ENCODE assay signal across 39 cellular contexts in the genomic region with DNA sequence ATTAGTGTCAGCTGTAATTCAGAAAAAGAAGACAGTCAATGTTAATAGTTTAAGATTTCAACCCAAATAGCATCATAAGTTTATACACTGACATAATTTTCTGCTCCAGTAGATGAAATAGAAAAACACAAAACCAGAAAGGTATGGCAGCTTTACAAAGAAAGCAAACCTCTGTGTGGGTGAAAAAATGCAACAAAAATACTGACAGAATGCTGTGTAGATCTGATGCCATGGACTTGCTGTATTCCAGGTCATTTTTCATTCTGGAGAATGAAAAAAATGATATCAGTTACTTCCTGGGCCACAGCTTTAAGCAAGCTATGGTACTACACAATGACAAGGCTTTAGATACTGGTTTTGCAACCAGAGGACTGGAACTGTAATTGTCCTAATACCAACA.
"Had no signal": no experiment of that assay in that cellular context is flagged by ENCODE, and none has a peak within 500 bp of the region (broad histone marks: within the 10 kb centered on the region; RNA-seq: fewer than 3 reads in every experiment).

No MANE protein-coding gene starts in this region.

- H3K27ac ChIP-seq: adrenal gland, body of pancreas, cardiac muscle cell, VCaP had no signal

- H3K4me3 Mint-ChIP-seq: activated B cell treated with CpG ODN at 0.5 μM for 24 hours; activated CD4-positive, alpha-beta memory T cell treated with anti-CD3 and anti-CD28 coated beads for 36 hours; activated CD4-positive, alpha-beta T cell treated with anti-CD3 and anti-CD28 coated beads, Interleukin-2, amount 10 ng/mL, durations not matched to agents 24 days and 14 days; activated CD8-positive, alpha-beta T cell treated with anti-CD3 and anti-CD28 coated beads for 36 hours; activated naive CD4-positive, alpha-beta T cell treated with anti-CD3 and anti-CD28 coated beads for 36 hours; activated naive CD8-positive, alpha-beta T cell treated with anti-CD3 and anti-CD28 coated beads for 36 hours; activated T-cell treated with anti-CD3 and anti-CD28 coated beads, Interleukin-2, amount 50 U/mL, for 4 hours; activated T-cell treated with anti-CD3 and anti-CD28 coated beads, Interleukin-2, amount 50 U/mL, for 72 hours; activated T-helper 1 cell treated with anti-CD3 and anti-CD28 coated beads, Interleukin-12 subunit alpha, Interleukin-12 subunit beta, Interleukin-2, Interleukin-4 antibody, amounts not matched to agents 30 ng/mL and 10 ng/mL and 1 ng/mL, durations not matched to agents 14 hours and 24 hours and 36 hours; activated T-helper 17 cell treated with anti-CD3 and anti-CD28 coated beads, Interleukin-2, amount 50 U/mL, for 72 hours; central memory CD8-positive, alpha-beta T cell; T-helper 1 cell treated with Interleukin-12 subunit alpha and Interleukin-12 subunit beta and Interleukin-4 antibody, amounts not matched to agents 30 μg/mL and 1 μg/mL, for 36 hours; T-helper 2 cell treated with Interferon-gamma antibody and Interleukin-4, amounts not matched to agents 5 μg/mL and 100 μg/mL, for 36 hours had no signal

- H3K9me3 ChIP-seq: adrenal gland, body of pancreas had no signal

- DNase-seq: activated B cell treated with CpG ODN at 0.5 μM for 24 hours; activated CD4-positive, alpha-beta memory T cell treated with anti-CD3 and anti-CD28 coated beads for 36 hours; activated CD4-positive, alpha-beta T cell treated with anti-CD3 and anti-CD28 coated beads for 4 hours; activated CD4-positive, alpha-beta T cell treated with anti-CD3 and anti-CD28 coated beads, Interleukin-2, amount 10 ng/mL, durations not matched to agents 24 days and 14 days; activated CD4-positive, alpha-beta T cell treated with anti-CD3 and anti-CD28 coated beads, Interleukin-2, amount 50 U/mL, for 1 hour; activated CD4-positive, alpha-beta T cell treated with anti-CD3 and anti-CD28 coated beads, Interleukin-2, amount 50 U/mL, for 4 hours; activated CD4-positive, CD25-positive, alpha-beta regulatory T cell treated with anti-CD3 and anti-CD28 coated beads, Interleukin-2, amount 50 U/mL, for 72 hours; activated CD8-positive, alpha-beta memory T cell treated with anti-CD3 and anti-CD28 coated beads, Interleukin-2, amount 50 U/mL, for 4 hours; activated CD8-positive, alpha-beta T cell treated with anti-CD3 and anti-CD28 coated beads for 36 hours; activated effector memory CD4-positive, alpha-beta T cell treated with anti-CD3 and anti-CD28 coated beads, Interleukin-2, amount 50 U/mL, for 16 hours; activated gamma-delta T cell treated with Interleukin-2 at 50 U/mL for 16 hours; activated naive CD4-positive, alpha-beta T cell; activated naive CD4-positive, alpha-beta T cell treated with anti-CD3 and anti-CD28 coated beads for 36 hours; activated naive CD4-positive, alpha-beta T cell treated with anti-CD3 and anti-CD28 coated beads, Interleukin-2, amount 50 U/mL, for 16 hours; activated naive CD8-positive, alpha-beta T cell treated with anti-CD3 and anti-CD28 coated beads for 36 hours; activated T-cell treated with anti-CD3 and anti-CD28 coated beads for 4 hours; activated T-cell treated with anti-CD3 and anti-CD28 coated beads, Interleukin-2, amount 50 U/mL, for 1 hour; activated T-cell treated with anti-CD3 and anti-CD28 coated beads, Interleukin-2, amount 50 U/mL, for 4 hours; activated T-cell treated with anti-CD3 and anti-CD28 coated beads, Interleukin-2, amount 50 U/mL, for 72 hours; adrenal gland; amniotic stem cell; aorta; body of pancreas; caudate nucleus; cerebellar nuclear complex; SW 1271; T-helper 1 cell; T-helper 2 cell; T-helper 9 cell had no signal

- H3K27me3 ChIP-seq: adrenal gland, body of pancreas, cardiac muscle cell had no signal

- H3K4me1 Mint-ChIP-seq: activated B cell treated with CpG ODN at 0.5 μM for 24 hours; activated CD4-positive, alpha-beta T cell treated with anti-CD3 and anti-CD28 coated beads, Interleukin-2, amount 10 ng/mL, durations not matched to agents 24 days and 14 days; activated naive CD8-positive, alpha-beta T cell treated with anti-CD3 and anti-CD28 coated beads for 36 hours; activated T-helper 17 cell treated with anti-CD3 and anti-CD28 coated beads, Interleukin-2, amount 50 U/mL, for 72 hours; central memory CD8-positive, alpha-beta T cell had no signal

- H3K27me3 Mint-ChIP-seq: activated B cell treated with CpG ODN at 0.5 μM for 24 hours; activated CD4-positive, alpha-beta memory T cell treated with anti-CD3 and anti-CD28 coated beads for 36 hours; activated CD4-positive, alpha-beta T cell treated with anti-CD3 and anti-CD28 coated beads, Interleukin-2, amount 10 ng/mL, durations not matched to agents 24 days and 14 days; activated CD8-positive, alpha-beta T cell treated with anti-CD3 and anti-CD28 coated beads for 36 hours; activated naive CD8-positive, alpha-beta T cell treated with anti-CD3 and anti-CD28 coated beads for 36 hours; activated T-helper 17 cell treated with anti-CD3 and anti-CD28 coated beads, Interleukin-2, amount 50 U/mL, for 72 hours; central memory CD8-positive, alpha-beta T cell had no signal

- H3K27ac Mint-ChIP-seq: activated B cell treated with CpG ODN at 0.5 μM for 24 hours; activated CD4-positive, alpha-beta memory T cell treated with anti-CD3 and anti-CD28 coated beads for 36 hours; activated CD4-positive, alpha-beta T cell treated with anti-CD3 and anti-CD28 coated beads, Interleukin-2, amount 10 ng/mL, durations not matched to agents 24 days and 14 days; activated CD8-positive, alpha-beta T cell treated with anti-CD3 and anti-CD28 coated beads for 36 hours; activated naive CD4-positive, alpha-beta T cell treated with anti-CD3 and anti-CD28 coated beads for 36 hours; activated naive CD4-positive, alpha-beta T cell treated with anti-CD3 and anti-CD28 coated beads, Interleukin-2, amount 50 U/mL, for 72 hours; activated naive CD8-positive, alpha-beta T cell treated with anti-CD3 and anti-CD28 coated beads for 36 hours; activated T-helper 1 cell treated with anti-CD3 and anti-CD28 coated beads, Interleukin-12 subunit alpha, Interleukin-12 subunit beta, Interleukin-2, Interleukin-4 antibody, amounts not matched to agents 30 ng/mL and 10 ng/mL and 1 ng/mL, durations not matched to agents 14 hours and 24 hours and 36 hours; activated T-helper 17 cell treated with anti-CD3 and anti-CD28 coated beads, Interleukin-2, amount 50 U/mL, for 72 hours; T-helper 1 cell treated with Interleukin-12 subunit alpha and Interleukin-12 subunit beta and Interleukin-4 antibody, amounts not matched to agents 30 μg/mL and 1 μg/mL, for 36 hours; T-helper 2 cell treated with Interferon-gamma antibody and Interleukin-4, amounts not matched to agents 5 μg/mL and 100 μg/mL, for 36 hours had no signal

- ATAC-seq: activated CD8-positive, alpha-beta T cell treated with anti-CD3 and anti-CD28 coated beads for 36 hours; activated naive CD4-positive, alpha-beta T cell treated with anti-CD3 and anti-CD28 coated beads, Interleukin-2, amount 50 U/mL, for 72 hours; activated T-cell treated with anti-CD3 and anti-CD28 coated beads, Interleukin-2, amount 50 U/mL, for 4 hours; activated T-cell treated with anti-CD3 and anti-CD28 coated beads, Interleukin-2, amount 50 U/mL, for 72 hours; activated T-helper 17 cell treated with anti-CD3 and anti-CD28 coated beads, Interleukin-2, amount 50 U/mL, for 72 hours; body of pancreas had no signal

- H3K4me1 ChIP-seq: adrenal gland, body of pancreas had no signal

- H3K9me3 Mint-ChIP-seq: activated T-helper 17 cell treated with anti-CD3 and anti-CD28 coated beads, Interleukin-2, amount 50 U/mL, for 72 hours had no signal

- H3K4me3 ChIP-seq: adrenal gland, body of pancreas, cardiac muscle cell had no signal

- FAIRE-seq: bronchial epithelial cell, TTC549 had no signal
